In the genomic region with DNA sequence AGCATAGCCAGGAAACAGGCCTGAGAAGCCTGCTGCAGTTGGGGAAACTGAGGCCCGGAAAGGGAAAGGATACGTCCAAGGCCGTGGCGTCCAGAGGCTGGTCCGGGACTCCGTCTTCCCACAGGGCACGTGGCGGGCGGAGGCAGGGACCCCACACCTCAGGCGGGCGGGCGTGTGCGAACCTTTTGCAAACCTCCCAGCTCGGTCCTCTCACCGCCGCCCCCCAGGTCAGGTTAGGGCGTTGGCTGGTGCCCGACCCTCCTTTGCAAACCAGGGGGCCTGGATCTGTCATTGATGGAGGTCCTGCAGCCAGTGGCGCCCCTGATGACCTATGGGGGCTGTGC, we compare ENCODE assay signal across 32 cellular contexts. TPM values are rescaled to one million over a fixed set of nuclear protein-coding genes. Genes with fewer than 3 reads are reported as not detected.
"Had no signal": no experiment of that assay in that cellular context is flagged by ENCODE, and none has a peak within 500 bp of the region (broad histone marks: within the 10 kb centered on the region; RNA-seq: fewer than 3 reads in every experiment).

No MANE protein-coding gene starts in this region.

- H3K4me1 Mint-ChIP-seq: naive B cell; naive thymus-derived CD8-positive, alpha-beta T cell; stimulated activated memory B cell treated with anti-CD40 and anti-IgM and Interleukin-4, amounts not matched to agents 10 μg/mL and 1 μg/mL and 100 μg/mL, for 72 hours had no signal

- H3K4me3 Mint-ChIP-seq: naive B cell; naive thymus-derived CD8-positive, alpha-beta T cell; natural killer cell treated with Interleukin-12 subunit alpha and Interleukin-12 subunit beta and Interleukin-15 and Interleukin-18, amount 100 ng/mL, for 72 hours; nephron progenitor cell; neural crest cell; stimulated activated memory B cell treated with anti-CD40 and anti-IgM and Interleukin-4, amounts not matched to agents 10 μg/mL and 1 μg/mL and 100 μg/mL, for 72 hours; stimulated activated naive CD8-positive, alpha-beta T cell treated with anti-CD3 and anti-CD28 coated beads, Interleukin-15, Interleukin-2, amounts not matched to agents 100 ng/mL and 50 ng/mL, for 24 hours; type B pancreatic cell had no signal

- H3K27ac ChIP-seq: ovary, parathyroid adenoma, psoas muscle, skin epidermis, spleen, suprapubic skin, testis, tibial artery, transverse colon, upper lobe of right lung, uterus had no signal

- H3K36me3 ChIP-seq: ovary, transverse colon, uterus had no signal

- H3K4me3 ChIP-seq: ovary, psoas muscle, skin epidermis, smooth muscle cell, spleen, suprapubic skin, testis, tibial artery, transverse colon, upper lobe of right lung, uterus had no signal

- ATAC-seq: naive thymus-derived CD8-positive, alpha-beta T cell; psoas muscle; right cardiac atrium; sciatic nerve; stimulated activated memory B cell treated with anti-CD40 and anti-IgM and Interleukin-4, amounts not matched to agents 10 μg/mL and 1 μg/mL and 100 μg/mL, for 72 hours; upper lobe of right lung had no signal

- H3K9me3 ChIP-seq: ovary, psoas muscle, spleen, suprapubic skin, testis, tibial artery, transverse colon, upper lobe of right lung, uterus had no signal

- H3K4me1 ChIP-seq: parathyroid adenoma, spleen, suprapubic skin, testis, uterus had no signal

- H3K9me3 Mint-ChIP-seq: naive thymus-derived CD8-positive, alpha-beta T cell; natural killer cell treated with Interleukin-12 subunit alpha and Interleukin-12 subunit beta and Interleukin-15 and Interleukin-18, amount 100 ng/mL, for 72 hours; neural crest cell; stimulated activated memory B cell treated with anti-CD40 and anti-IgM and Interleukin-4, amounts not matched to agents 10 μg/mL and 1 μg/mL and 100 μg/mL, for 72 hours; stimulated activated naive CD8-positive, alpha-beta T cell treated with anti-CD3 and anti-CD28 coated beads, Interleukin-15, Interleukin-2, amounts not matched to agents 100 ng/mL and 50 ng/mL, for 24 hours; type B pancreatic cell had no signal

- H3K27me3 Mint-ChIP-seq: naive B cell; natural killer cell treated with Interleukin-12 subunit alpha and Interleukin-12 subunit beta and Interleukin-15 and Interleukin-18, amount 100 ng/mL, for 72 hours; progenitor cell of endocrine pancreas; stimulated activated naive CD8-positive, alpha-beta T cell treated with anti-CD3 and anti-CD28 coated beads, Interleukin-15, Interleukin-2, amounts not matched to agents 100 ng/mL and 50 ng/mL, for 24 hours; type B pancreatic cell had no signal

- DNase-seq: naive B cell; naive thymus-derived CD8-positive, alpha-beta T cell; nephron progenitor cell; occipital lobe; ovary; posterior cingulate gyrus; psoas muscle; spleen; stimulated activated CD4-positive, alpha-beta T cell treated with anti-CD3 and anti-CD28 coated beads, Interleukin-12 subunit alpha, Interleukin-12 subunit beta, amount 100 ng/mL, for 4 hours; stimulated activated CD4-positive, alpha-beta T cell treated with anti-CD3 and anti-CD28 coated beads, Interleukin-1b, Interleukin-23, amount 100 ng/mL, for 48 hours; stimulated activated CD4-positive, alpha-beta T cell treated with anti-CD3 and anti-CD28 coated beads, Interleukin-4, amount 100 ng/mL, for 1 hour; stimulated activated CD4-positive, alpha-beta T cell treated with anti-CD3 and anti-CD28 coated beads, Interleukin-4, amount 100 ng/mL, for 4 hours; stimulated activated CD8-positive, alpha-beta memory T cell treated with anti-CD3 and anti-CD28 coated beads, Interleukin-4, amount 100 ng/mL, for 48 hours; stimulated activated naive CD4-positive, alpha-beta T cell; substantia nigra; testis; tibial artery; transverse colon; upper lobe of right lung; uterus had no signal

- H3K9ac ChIP-seq: parathyroid adenoma had no signal

- H3K4me2 ChIP-seq: smooth muscle cell had no signal

- H2AFZ ChIP-seq: parathyroid adenoma had no signal

- H3K27ac Mint-ChIP-seq: naive B cell; naive thymus-derived CD8-positive, alpha-beta T cell; natural killer cell treated with Interleukin-12 subunit alpha and Interleukin-12 subunit beta and Interleukin-15 and Interleukin-18, amount 100 ng/mL, for 72 hours; nephron progenitor cell; progenitor cell of endocrine pancreas; stimulated activated memory B cell treated with anti-CD40 and anti-IgM and Interleukin-4, amounts not matched to agents 10 μg/mL and 1 μg/mL and 100 μg/mL, for 72 hours; stimulated activated naive CD8-positive, alpha-beta T cell treated with anti-CD3 and anti-CD28 coated beads, Interleukin-15, Interleukin-2, amounts not matched to agents 100 ng/mL and 50 ng/mL, for 24 hours; type B pancreatic cell had no signal

- H3K27me3 ChIP-seq: ovary, spleen, suprapubic skin, testis, tibial artery, transverse colon, upper lobe of right lung, uterus had no signal

RNA-seq across cellular contexts. Expression of a gene that starts 19.3 kb away (rescaled TPM):
- polyA plus RNA-seq: naive thymus-derived CD8-positive, alpha-beta T cell had no signal
